Comparison of ENCODE assay signal across 16 cellular contexts in the genomic region with DNA sequence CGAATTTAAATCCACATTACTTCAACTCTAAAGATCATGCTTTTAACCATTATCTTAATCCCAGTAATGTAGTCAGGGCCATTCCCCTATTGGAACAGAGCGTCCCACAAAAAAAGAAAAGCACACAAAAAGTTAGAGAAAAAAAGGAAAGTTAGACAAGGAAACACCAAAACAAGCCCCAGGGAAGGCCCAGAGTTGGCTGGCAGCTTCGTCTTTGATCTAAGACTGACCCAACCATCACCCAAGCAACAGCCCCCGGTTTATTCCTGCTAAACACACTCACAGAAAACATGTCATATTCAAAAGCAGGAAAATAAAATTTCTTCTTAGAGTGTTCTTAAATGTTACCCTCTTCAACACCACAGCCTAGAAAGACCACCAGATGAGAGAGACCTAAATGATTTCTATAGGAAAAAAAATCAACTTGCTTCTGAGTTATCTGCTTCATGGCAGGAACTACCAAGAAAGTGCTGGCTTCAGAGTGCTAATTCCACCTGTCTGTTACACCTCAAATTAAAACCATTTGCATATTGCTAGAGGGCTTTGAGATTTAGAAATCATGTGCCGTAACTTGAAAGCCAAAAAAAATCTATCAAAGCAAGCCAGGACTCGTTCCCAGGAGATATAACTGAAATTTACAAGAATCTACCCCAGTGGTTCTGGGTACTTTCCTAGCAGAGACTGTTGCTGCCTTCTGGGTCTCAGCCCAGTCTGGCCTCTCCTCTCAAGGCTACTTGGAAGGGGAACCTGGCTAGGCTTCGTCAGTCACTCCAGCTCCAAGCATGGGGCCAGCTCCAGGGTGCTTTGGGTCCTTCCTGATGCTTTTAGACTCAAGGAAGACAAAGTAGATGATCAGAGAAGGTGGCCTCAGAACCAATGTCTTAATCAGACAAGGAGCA. TPM values are rescaled to one million over a fixed set of nuclear protein-coding genes. Genes with fewer than 3 reads are reported as not detected.
DNase-seq lines count a peak whose midpoint lies in the region; ATAC-seq and TF ChIP-seq lines count a peak whose summit lies in the region.
"Had no signal": no experiment of that assay in that cellular context is flagged by ENCODE, and none has a peak within 500 bp of the region (broad histone marks: within the 10 kb centered on the region; RNA-seq: fewer than 3 reads in every experiment).

No MANE protein-coding gene starts in this region.

- ATAC-seq in heart left ventricle (peak in 3 of 4 donors; percentile 15 to 36 (median 33)), psoas muscle (peak in 2 of 4 donors; percentile 31 to 53)
- ATAC-seq: T-cell had no signal

- H3K9ac ChIP-seq in BLaER1: no peak overlapping the region

- H3K27ac ChIP-seq in BLaER1 (no peak overlapping the region), VCaP (peak overlapping the region; percentile 99), heart left ventricle (peak overlapping the region in 1 of 12 donors; percentile 53), psoas muscle (no peak overlapping the region)

- TF ChIP-seq POLR2A in heart left ventricle (IDR thresholded peaks at IDR 0.05): no peak

- H3K4me3 ChIP-seq in BLaER1: no peak overlapping the region
- no peak overlapping the region for H3K4me3 ChIP-seq in heart left ventricle
- no peak overlapping the region for H3K4me3 ChIP-seq in psoas muscle
- H3K4me3 ChIP-seq: lung had no signal

- DNase-seq in heart left ventricle: peak in 2 of 5 donors; percentile 21 to 69
- peak; percentile 58 to 82 for DNase-seq in psoas muscle
- DNase-seq in islet precursor cell: no peak
- no peak for DNase-seq in NCI-H128 (lab: John Stamatoyannopoulos, UW; ENCODE audit: unreplicated experiment)
- DNase-seq in NCI-H1436 treated with DMSO at 0.1 percent for 48 hours (lab: John Stamatoyannopoulos, UW): no peak
- no peak for DNase-seq in middle frontal gyrus (ENCODE audit: extremely low spot score, low spot score)
- DNase-seq: activated B cell treated with CpG ODN at 0.5 μM for 24 hours, COR-L47, H9, NCI-H2029, nephron progenitor cell, T-cell had no signal

- H3K9me3 ChIP-seq in BLaER1 (no peaks in the 10 kb centered on the region), heart left ventricle (no peaks in the 10 kb centered on the region), psoas muscle (no peaks in the 10 kb centered on the region)

- peak overlapping the region; percentile 35 for H3K4me2 ChIP-seq in BLaER1

- H3K27me3 ChIP-seq in BLaER1 (no peaks in the 10 kb centered on the region), heart left ventricle (no peaks in the 10 kb centered on the region), psoas muscle (ENCODE audit: insufficient read depth in 3 of 3, low read length in 2 of 3) (no peaks in the 10 kb centered on the region)

- H3K4me1 ChIP-seq in BLaER1 (peaks cover 20% of the 10 kb centered on the region), heart left ventricle (peaks cover 0 to 33% (median 0%) of the 10 kb centered on the region in 12 donors), psoas muscle (peaks cover 26% of the 10 kb centered on the region)

- intact Hi-C loops in heart left ventricle (cut with DNase I): no loop called here
- intact Hi-C loops in psoas muscle (cut with DNase I): loop anchor here in 1 of 2 donors (10.0 kb wide), 1 partner anchor 45 kb away; no protein-coding TSS in a partner anchor

- TF ChIP-seq CTCF in VCaP (conservative IDR thresholded peaks at IDR 0.05): no peak
- no peak for TF ChIP-seq CTCF in heart left ventricle (IDR thresholded peaks at IDR 0.05)
- no peak for TF ChIP-seq CTCF in psoas muscle (IDR thresholded peaks at IDR 0.05)

- 74 to 80% (median 77%) methylated on average over 7 of the region's 7 CpGs for WGBS in heart left ventricle, 4 donors
- WGBS in psoas muscle, 3 donors: 65 to 83% (median 71%) methylated on average over 7 of the region's 7 CpGs

- H4K20me1 ChIP-seq in BLaER1: no peaks in the 10 kb centered on the region

- H3K36me3 ChIP-seq in BLaER1 (no peaks in the 10 kb centered on the region; the same call in 1 of the 2 replicates), heart left ventricle (no peaks in the 10 kb centered on the region), psoas muscle (ENCODE audit: insufficient read depth in 1 of 2, low read depth in 1 of 2) (no peaks in the 10 kb centered on the region)

RNA-seq across cellular contexts. Expression of gene POU2AF3, which starts 31.2 kb away (rescaled TPM):
- total RNA-seq in heart left ventricle (1 to 10 TPM in 1 of 9 donors, under 1 TPM in 3, not detected in 5; 0.38 to 2.1 (median 0.69) TPM), psoas muscle (under 1 TPM in 3 of 4 donors, not detected in 1; 0.22 to 0.69 (median 0.63) TPM)
- polyA plus RNA-seq in heart left ventricle (under 1 TPM; 0.15 to 0.57 TPM), psoas muscle (under 1 TPM; 0.21 to 0.65 (median 0.37) TPM)
- total RNA-seq: T-cell had no signal

RNA-seq across cellular contexts. Expression of gene POU2AF1, which starts 49.5 kb away (rescaled TPM):
- total RNA-seq in heart left ventricle (1 to 10 TPM in 1 of 9 donors, under 1 TPM in 2, not detected in 6; 0.20 to 1.3 (median 0.28) TPM), psoas muscle (under 1 TPM in 2 of 4 donors, not detected in 2; 0.21 to 0.25 TPM)
- polyA plus RNA-seq in heart left ventricle (under 1 TPM in 1 of 2 donors, not detected in 1; 0.07 TPM), psoas muscle (under 1 TPM in 2 of 3 donors, not detected in 1; 0.01 to 0.05 TPM)
- total RNA-seq: H9, RPMI7951 had no signal

Comparison
In these comparisons a context has a peak if more than half of its experiments do, and no peak if none do; other contexts are left out.
1. DNase-seq: peak in psoas muscle (2 of 2); none in islet precursor cell (single experiment), NCI-H128 (single experiment), NCI-H1436 treated with DMSO at 0.1 percent for 48 hours (single experiment) and middle frontal gyrus (single experiment).